13 cellular contexts compared by ENCODE assay signal in the genomic region with DNA sequence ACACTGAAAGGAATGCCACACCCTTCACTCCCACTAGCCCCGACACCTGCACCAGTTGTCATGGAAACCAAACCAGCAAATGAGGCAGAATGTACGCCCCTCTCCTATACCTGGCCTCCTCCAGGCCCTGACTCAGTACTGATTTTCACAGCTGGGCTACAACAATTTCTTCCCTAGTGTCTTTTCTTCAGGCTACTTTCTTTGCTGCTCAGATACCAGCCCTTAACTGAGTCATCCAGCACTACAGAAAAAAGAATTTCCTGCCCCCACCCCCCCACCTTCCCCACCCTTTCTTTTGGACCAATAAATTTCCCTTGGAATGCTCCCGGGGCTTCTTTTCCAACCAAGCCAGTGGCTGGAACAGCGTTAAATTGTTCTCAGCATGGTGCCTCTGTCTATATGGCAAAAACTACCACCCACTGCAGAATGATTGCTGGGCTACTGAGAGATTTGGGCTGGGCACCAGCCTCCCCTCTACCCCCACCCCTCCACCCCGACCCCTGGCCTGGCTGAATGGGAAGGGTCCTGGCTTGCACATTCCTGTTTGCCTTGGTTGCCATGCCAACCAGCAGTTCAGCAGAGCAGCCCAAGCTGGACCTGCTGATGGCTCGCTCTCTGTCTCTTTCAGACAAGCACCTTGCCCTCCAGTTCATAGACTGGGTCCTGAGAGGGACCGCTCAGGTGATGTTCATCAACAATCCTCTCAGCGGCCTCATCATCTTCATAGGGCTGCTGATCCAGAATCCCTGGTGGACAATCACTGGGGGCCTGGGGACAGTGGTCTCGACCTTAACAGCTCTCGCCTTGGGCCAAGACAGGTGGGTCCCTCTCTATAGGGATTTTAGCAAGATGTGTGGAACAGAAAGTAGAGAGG. TPM values are rescaled to one million over a fixed set of nuclear protein-coding genes. Genes with fewer than 3 reads are reported as not detected.
A peak's percentile ranks its signal among the peaks of the same experiment; 100 is the strongest.
DNase-seq lines count a peak whose midpoint lies in the region; ATAC-seq and TF ChIP-seq lines count a peak whose summit lies in the region.
"Had no signal": no experiment of that assay in that cellular context is flagged by ENCODE, and none has a peak within 500 bp of the region (broad histone marks: within the 10 kb centered on the region; RNA-seq: fewer than 3 reads in every experiment).

No MANE protein-coding gene starts in this region.

- H3K9me3 ChIP-seq in BE2C = no peaks in the 10 kb centered on the region
- H3K9me3 ChIP-seq: gastrocnemius medialis had no signal

- H3K4me1 ChIP-seq in BE2C = no peaks in the 10 kb centered on the region
- H3K4me1 ChIP-seq: gastrocnemius medialis had no signal

- no peaks in the 10 kb centered on the region for H3K9me3 Mint-ChIP-seq in effector memory CD8-positive, alpha-beta T cell
- no peaks in the 10 kb centered on the region for H3K9me3 Mint-ChIP-seq in activated T-cell treated with anti-CD3 and anti-CD28 coated beads, Interleukin-2, amount 50 U/mL, for 24 hours
- H3K9me3 Mint-ChIP-seq: activated naive CD4-positive, alpha-beta T cell treated with anti-CD3 and anti-CD28 coated beads, Interleukin-2, amount 50 U/mL, for 24 hours had no signal

- peaks cover 23 to 30% of the 10 kb centered on the region in 2 donors for H3K27me3 Mint-ChIP-seq in effector memory CD8-positive, alpha-beta T cell
- peaks cover 13% of the 10 kb centered on the region for H3K27me3 Mint-ChIP-seq in activated T-cell treated with anti-CD3 and anti-CD28 coated beads, Interleukin-2, amount 50 U/mL, for 24 hours
- H3K27me3 Mint-ChIP-seq: activated naive CD4-positive, alpha-beta T cell treated with anti-CD3 and anti-CD28 coated beads, Interleukin-2, amount 50 U/mL, for 24 hours had no signal

- no peaks in the 10 kb centered on the region for H3K27me3 ChIP-seq in BE2C
- H3K27me3 ChIP-seq: gastrocnemius medialis had no signal

- peaks cover 0 to 1% of the 10 kb centered on the region in 2 donors for H3K4me1 Mint-ChIP-seq in effector memory CD8-positive, alpha-beta T cell (ENCODE audit: low read depth in 2 of 2)
- H3K4me1 Mint-ChIP-seq in activated T-cell treated with anti-CD3 and anti-CD28 coated beads, Interleukin-2, amount 50 U/mL, for 24 hours (ENCODE audit: low read depth) = peaks cover 6% of the 10 kb centered on the region
- H3K4me1 Mint-ChIP-seq: activated naive CD4-positive, alpha-beta T cell treated with anti-CD3 and anti-CD28 coated beads, Interleukin-2, amount 50 U/mL, for 24 hours had no signal

- TF ChIP-seq CTCF in epithelial cell of esophagus (IDR thresholded peaks at IDR 0.05; ENCODE audit: insufficient read depth, low read depth, low read length, missing control alignments) = no peak
- no peak for TF ChIP-seq CTCF in BE2C (IDR thresholded peaks at IDR 0.05; ENCODE audit: low read depth, low read length)

- no peak for ATAC-seq in effector memory CD8-positive, alpha-beta T cell (replicated peaks)
- ATAC-seq: activated CD4-positive, CD25-positive, alpha-beta regulatory T cell treated with anti-CD3 and anti-CD28 coated beads, Interleukin-2, amount 50 U/mL, for 24 hours had no signal

- no peak overlapping the region for H3K27ac Mint-ChIP-seq in effector memory CD8-positive, alpha-beta T cell
- H3K27ac Mint-ChIP-seq in activated T-cell treated with anti-CD3 and anti-CD28 coated beads, Interleukin-2, amount 50 U/mL, for 24 hours = no peak overlapping the region
- H3K27ac Mint-ChIP-seq: activated naive CD4-positive, alpha-beta T cell treated with anti-CD3 and anti-CD28 coated beads, Interleukin-2, amount 50 U/mL, for 24 hours had no signal

- no peaks in the 10 kb centered on the region for H3K36me3 Mint-ChIP-seq in effector memory CD8-positive, alpha-beta T cell (ENCODE audit: insufficient read depth)
- no peaks in the 10 kb centered on the region for H3K36me3 Mint-ChIP-seq in activated T-cell treated with anti-CD3 and anti-CD28 coated beads, Interleukin-2, amount 50 U/mL, for 24 hours (ENCODE audit: low read depth)
- H3K36me3 Mint-ChIP-seq: activated naive CD4-positive, alpha-beta T cell treated with anti-CD3 and anti-CD28 coated beads, Interleukin-2, amount 50 U/mL, for 24 hours had no signal

- no peaks in the 10 kb centered on the region for H3K36me3 ChIP-seq in BE2C
- H3K36me3 ChIP-seq: gastrocnemius medialis had no signal

- peak; percentile 76 for DNase-seq in EL
- peak; percentile 29 for DNase-seq in NCI-H2227 treated with DMSO at 0.1 percent for 48 hours (lab: John Stamatoyannopoulos, UW)
- peak; percentile 61 for DNase-seq in epithelial cell of esophagus (ENCODE audit: low read depth)
- DNase-seq in non-pigmented ciliary epithelial cell (ENCODE audit: low read depth) = peak; percentile 19
- no peak for DNase-seq in effector memory CD8-positive, alpha-beta T cell
- no peak for DNase-seq in activated T-cell treated with anti-CD3 and anti-CD28 coated beads, Interleukin-2, amount 50 U/mL, for 24 hours
- DNase-seq in NK-92 (lab: John Stamatoyannopoulos, UW; ENCODE audit: unreplicated experiment) = no peak
- DNase-seq in BE2C = no peak
- DNase-seq: gastrocnemius medialis; KG1; stimulated activated CD4-positive, alpha-beta T cell treated with anti-CD3 and anti-CD28 coated beads, Interleukin-4, amount 100 ng/mL, for 1 hour had no signal

- no peak overlapping the region for H3K4me3 Mint-ChIP-seq in effector memory CD8-positive, alpha-beta T cell
- H3K4me3 Mint-ChIP-seq in activated T-cell treated with anti-CD3 and anti-CD28 coated beads, Interleukin-2, amount 50 U/mL, for 24 hours = no peak overlapping the region
- H3K4me3 Mint-ChIP-seq: activated naive CD4-positive, alpha-beta T cell treated with anti-CD3 and anti-CD28 coated beads, Interleukin-2, amount 50 U/mL, for 24 hours had no signal

- no peak overlapping the region for H3K4me3 ChIP-seq in epithelial cell of esophagus (ENCODE audit: low read length)
- H3K4me3 ChIP-seq in BE2C (ENCODE audit: low read depth, low read length) = no peak overlapping the region
- H3K4me3 ChIP-seq: gastrocnemius medialis had no signal

RNA-seq across cellular contexts. Expression of a gene that starts 11.3 kb away (rescaled TPM):
- polyA plus RNA-seq in BE2C (2012; ENCODE audit: insufficient read depth, insufficient read length, low read depth) = 0.09 TPM

Comparison
In these comparisons a context has a peak if more than half of its experiments do, and no peak if none do; other contexts are left out.
1. DNase-seq: peak in EL (single experiment), NCI-H2227 treated with DMSO at 0.1 percent for 48 hours (single experiment), epithelial cell of esophagus (single experiment) and non-pigmented ciliary epithelial cell (single experiment); none in effector memory CD8-positive, alpha-beta T cell (0 of 3), activated T-cell treated with anti-CD3 and anti-CD28 coated beads, Interleukin-2, amount 50 U/mL, for 24 hours (single experiment), NK-92 (single experiment) and BE2C (single experiment).